Comparison of ENCODE assay signal across 9 cellular contexts in genomic region chr9:74032421-74032820, GRCh38.
"Had no signal": no experiment of that assay in that cellular context is flagged by ENCODE, and none has a peak within 500 bp of the region (broad histone marks: within the 10 kb centered on the region; RNA-seq: fewer than 3 reads in every experiment).

No MANE protein-coding gene starts in this region.

- H3K27ac Mint-ChIP-seq: IgD-negative memory B cell had no signal

- H3K4me3 ChIP-seq: K562 had no signal

- H3K27ac ChIP-seq: HL-60, KMS-11 had no signal

- H3K36me3 Mint-ChIP-seq: IgD-negative memory B cell had no signal

- H3K4me3 Mint-ChIP-seq: IgD-negative memory B cell had no signal

- H3K9me3 Mint-ChIP-seq: IgD-negative memory B cell had no signal

- H3K4me2 ChIP-seq: KMS-11 had no signal

- H3K9ac ChIP-seq: KMS-11 had no signal

- DNase-seq: IMR-90, KBM-7, KG1 had no signal

- FAIRE-seq: HepG2, HTR-8/SVneo, K562 had no signal

- H3K4me1 Mint-ChIP-seq: IgD-negative memory B cell had no signal

- H3K27me3 Mint-ChIP-seq: IgD-negative memory B cell had no signal

- ATAC-seq: HepG2, K562 had no signal
